Comparison of ENCODE assay signal across 1 cellular context in the genomic region with DNA sequence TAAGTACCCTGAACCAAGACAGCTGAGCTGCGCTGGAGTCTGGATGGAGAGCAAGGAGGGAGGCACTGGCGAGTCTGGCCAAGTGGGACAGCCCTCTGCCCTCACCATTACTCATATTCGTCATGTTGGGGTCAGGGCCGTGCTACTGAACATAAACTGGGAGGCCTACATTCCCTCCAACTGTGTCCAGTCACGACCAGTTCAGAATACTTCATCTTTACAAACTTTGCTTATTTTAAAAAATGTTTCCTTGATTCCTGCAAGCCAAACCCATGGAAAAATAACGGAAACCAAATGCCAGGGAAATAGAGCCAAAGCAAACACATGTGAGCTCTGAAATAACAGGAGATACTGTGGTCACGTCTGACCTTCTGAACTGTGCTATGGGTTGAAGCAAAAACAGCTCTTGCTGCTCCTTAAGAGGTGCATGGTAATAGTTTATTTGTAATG.
TF ChIP-seq lines count a peak whose summit lies in the region.

No MANE protein-coding gene starts in this region.

TF ChIP-seq in SK-N-SH, 30 proteins besides CTCF, POLR2A, EP300 and RAD21 (continued from another document):
- TF ChIP-seq RXRA (IDR thresholded peaks at IDR 0.05; ENCODE audit: borderline replicate concordance, low read depth) (peak; percentile 88), NRF1 (IDR thresholded peaks at IDR 0.05; ENCODE audit: low read depth, low read length) (no peak), YY1 (IDR thresholded peaks at IDR 0.05; ENCODE audit: low read depth) (no peak), EZH2phosphoT487 (IDR thresholded peaks at IDR 0.05; ENCODE audit: borderline replicate concordance, low read depth) (no peak), POLR2AphosphoS5 (IDR thresholded peaks at IDR 0.05; ENCODE audit: low read depth, low read length) (no peak), FOXM1 (IDR thresholded peaks at IDR 0.05; ENCODE audit: low read depth) (peak; percentile 32; the same call in 1 of the 2 replicates), SIN3A (IDR thresholded peaks at IDR 0.05; ENCODE audit: borderline replicate concordance, low read depth, low read length) (no peak), SMC3 (IDR thresholded peaks at IDR 0.05; ENCODE audit: low read depth, low read length) (no peak), JUND (IDR thresholded peaks at IDR 0.05) (no peak), CHD2 (IDR thresholded peaks at IDR 0.05; ENCODE audit: low read length, partially characterized antibody) (no peak), TEAD4 (IDR thresholded peaks at IDR 0.05; ENCODE audit: borderline replicate concordance, insufficient read depth) (no peak), RFX5 (IDR thresholded peaks at IDR 0.05; ENCODE audit: low read length) (no peak)
- TF ChIP-seq, protein P1, sequence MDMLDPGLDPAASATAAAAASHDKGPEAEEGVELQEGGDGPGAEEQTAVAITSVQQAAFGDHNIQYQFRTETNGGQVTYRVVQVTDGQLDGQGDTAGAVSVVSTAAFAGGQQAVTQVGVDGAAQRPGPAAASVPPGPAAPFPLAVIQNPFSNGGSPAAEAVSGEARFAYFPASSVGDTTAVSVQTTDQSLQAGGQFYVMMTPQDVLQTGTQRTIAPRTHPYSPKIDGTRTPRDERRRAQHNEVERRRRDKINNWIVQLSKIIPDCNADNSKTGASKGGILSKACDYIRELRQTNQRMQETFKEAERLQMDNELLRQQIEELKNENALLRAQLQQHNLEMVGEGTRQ (IDR thresholded peaks at IDR 0.05; ENCODE audit: borderline replicate concordance, low read depth, low read length), result no peak
- TF ChIP-seq, protein P2, sequence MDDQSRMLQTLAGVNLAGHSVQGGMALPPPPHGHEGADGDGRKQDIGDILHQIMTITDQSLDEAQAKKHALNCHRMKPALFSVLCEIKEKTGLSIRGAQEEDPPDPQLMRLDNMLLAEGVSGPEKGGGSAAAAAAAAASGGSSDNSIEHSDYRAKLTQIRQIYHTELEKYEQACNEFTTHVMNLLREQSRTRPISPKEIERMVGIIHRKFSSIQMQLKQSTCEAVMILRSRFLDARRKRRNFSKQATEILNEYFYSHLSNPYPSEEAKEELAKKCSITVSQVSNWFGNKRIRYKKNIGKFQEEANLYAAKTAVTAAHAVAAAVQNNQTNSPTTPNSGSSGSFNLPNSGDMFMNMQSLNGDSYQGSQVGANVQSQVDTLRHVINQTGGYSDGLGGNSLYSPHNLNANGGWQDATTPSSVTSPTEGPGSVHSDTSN (IDR thresholded peaks at IDR 0.05), result peak; percentile 39; the same call in 1 of the 2 replicates
